24 cellular contexts compared by ENCODE assay signal in genomic region chr2:25326326-25327013, GRCh38.
"Had no signal": no experiment of that assay in that cellular context is flagged by ENCODE, and none has a peak within 500 bp of the region (broad histone marks: within the 10 kb centered on the region; RNA-seq: fewer than 3 reads in every experiment).

No MANE protein-coding gene starts in this region.

- H3K27ac ChIP-seq: body of pancreas, epithelial cell of prostate, ovary, right lobe of liver, VCaP had no signal

- H3K27me3 Mint-ChIP-seq: activated CD4-positive, alpha-beta memory T cell treated with anti-CD3 and anti-CD28 coated beads, Interleukin-2, amount 10 ng/mL, durations not matched to agents 7 days and 5 days; activated CD4-positive, alpha-beta T cell treated with anti-CD3 and anti-CD28 coated beads, Interleukin-2, amount 10 ng/mL, durations not matched to agents 7 days and 5 days; activated naive CD8-positive, alpha-beta T cell; progenitor cell of endocrine pancreas had no signal

- DNase-seq: activated CD4-positive, alpha-beta memory T cell treated with anti-CD3 and anti-CD28 coated beads, Interleukin-2, amount 10 ng/mL, durations not matched to agents 7 days and 5 days; activated CD4-positive, alpha-beta T cell treated with anti-CD3 and anti-CD28 coated beads, Interleukin-2, amount 10 ng/mL, durations not matched to agents 7 days and 5 days; activated CD8-positive, alpha-beta memory T cell treated with anti-CD3 and anti-CD28 coated beads, Interleukin-2, amount 50 U/mL, for 48 hours; activated T-cell treated with anti-CD3 and anti-CD28 coated beads, Interleukin-2, amount 50 U/mL, for 48 hours; anterior cingulate cortex; body of pancreas; dermis blood vessel endothelial cell; effector CD8-positive, alpha-beta T cell; esophagus squamous epithelium; foreskin melanocyte; left colon; mammary epithelial cell; ovary; right lobe of liver; stimulated activated CD4-positive, alpha-beta T cell treated with anti-CD3 and anti-CD28 coated beads, Interleukin-2, amount 100 ng/mL, for 48 hours; stimulated activated naive CD4-positive, alpha-beta T cell treated with Interleukin-2 at 50 U/mL for 16 hours; T-helper 9 cell had no signal

- H3K27ac Mint-ChIP-seq: activated CD4-positive, alpha-beta memory T cell treated with anti-CD3 and anti-CD28 coated beads, Interleukin-2, amount 10 ng/mL, durations not matched to agents 7 days and 5 days; activated CD4-positive, alpha-beta T cell treated with anti-CD3 and anti-CD28 coated beads, Interleukin-2, amount 10 ng/mL, durations not matched to agents 7 days and 5 days; activated T-helper 2 cell treated with anti-CD3 and anti-CD28 coated beads, Interferon-gamma antibody, Interleukin-2, Interleukin-4, amounts not matched to agents 10 μg/mL and 5 μg/mL and 100 μg/mL, durations not matched to agents 14 hours and 24 hours and 36 hours; progenitor cell of endocrine pancreas; T-helper 1 cell treated with Interleukin-12 subunit alpha and Interleukin-12 subunit beta and Interleukin-4 antibody, amounts not matched to agents 30 μg/mL and 1 μg/mL, for 36 hours had no signal

- ATAC-seq: activated CD4-positive, CD25-positive, alpha-beta regulatory T cell treated with anti-CD3 and anti-CD28 coated beads, Interleukin-2, amount 50 U/mL, for 24 hours; body of pancreas; left colon; right lobe of liver had no signal

- H3K9me3 ChIP-seq: body of pancreas, ovary, right lobe of liver had no signal

- H3K27me3 ChIP-seq: body of pancreas, esophagus squamous epithelium, ovary, right lobe of liver had no signal

- H3K4me3 Mint-ChIP-seq: activated CD4-positive, alpha-beta memory T cell treated with anti-CD3 and anti-CD28 coated beads, Interleukin-2, amount 10 ng/mL, durations not matched to agents 7 days and 5 days; activated CD4-positive, alpha-beta T cell treated with anti-CD3 and anti-CD28 coated beads, Interleukin-2, amount 10 ng/mL, durations not matched to agents 7 days and 5 days; activated naive CD8-positive, alpha-beta T cell; T-helper 1 cell treated with Interleukin-12 subunit alpha and Interleukin-12 subunit beta and Interleukin-4 antibody, amounts not matched to agents 30 μg/mL and 1 μg/mL, for 36 hours had no signal
